ENCODE assay signal across 1 cellular context in genomic region chr4:39458505-39459300, GRCh38.
A peak's percentile ranks its signal among the peaks of the same experiment; 100 is the strongest.
TF ChIP-seq lines count a peak whose summit lies in the region.

TSS of gene LIAS (plus strand) at chr4:39459056. CDS start at chr4:39459118, 62 bp downstream.
TSS of gene RPL9 (minus strand) at chr4:39458922. CDS start at chr4:39458439, 483 bp downstream.

TF ChIP-seq in WTC11, 78 proteins besides CTCF, POLR2A, EP300 and RAD21 (continued from another document):
- TF ChIP-seq ARID4B (CRISPR knock-in tag; IDR thresholded peaks at IDR 0.05; ENCODE audit: borderline replicate concordance), result no peak
- no peak for TF ChIP-seq ERG (CRISPR knock-in tag; IDR thresholded peaks at IDR 0.05)
- no peak for TF ChIP-seq ZNF425 (CRISPR knock-in tag; conservative IDR thresholded peaks at IDR 0.05)
- TF ChIP-seq CREM (CRISPR knock-in tag; IDR thresholded peaks at IDR 0.05), result peak; percentile 100
- no peak for TF ChIP-seq NR2C2 (CRISPR knock-in tag; IDR thresholded peaks at IDR 0.05)
- TF ChIP-seq MAX (CRISPR knock-in tag; IDR thresholded peaks at IDR 0.05), result peak; percentile 93
- TF ChIP-seq EMX1 (CRISPR knock-in tag; IDR thresholded peaks at IDR 0.05), result 0 out of 2 replicates have a peak, but pooled peaks have one; percentile 59
- TF ChIP-seq USF2 (CRISPR knock-in tag; IDR thresholded peaks at IDR 0.05), result no peak
- TF ChIP-seq ZMAT4 (CRISPR knock-in tag; IDR thresholded peaks at IDR 0.05), result no peak
- TF ChIP-seq ZNF138 (CRISPR knock-in tag; conservative IDR thresholded peaks at IDR 0.05), result no peak
